ENCODE assay signal across 1 cellular context in the genomic region with DNA sequence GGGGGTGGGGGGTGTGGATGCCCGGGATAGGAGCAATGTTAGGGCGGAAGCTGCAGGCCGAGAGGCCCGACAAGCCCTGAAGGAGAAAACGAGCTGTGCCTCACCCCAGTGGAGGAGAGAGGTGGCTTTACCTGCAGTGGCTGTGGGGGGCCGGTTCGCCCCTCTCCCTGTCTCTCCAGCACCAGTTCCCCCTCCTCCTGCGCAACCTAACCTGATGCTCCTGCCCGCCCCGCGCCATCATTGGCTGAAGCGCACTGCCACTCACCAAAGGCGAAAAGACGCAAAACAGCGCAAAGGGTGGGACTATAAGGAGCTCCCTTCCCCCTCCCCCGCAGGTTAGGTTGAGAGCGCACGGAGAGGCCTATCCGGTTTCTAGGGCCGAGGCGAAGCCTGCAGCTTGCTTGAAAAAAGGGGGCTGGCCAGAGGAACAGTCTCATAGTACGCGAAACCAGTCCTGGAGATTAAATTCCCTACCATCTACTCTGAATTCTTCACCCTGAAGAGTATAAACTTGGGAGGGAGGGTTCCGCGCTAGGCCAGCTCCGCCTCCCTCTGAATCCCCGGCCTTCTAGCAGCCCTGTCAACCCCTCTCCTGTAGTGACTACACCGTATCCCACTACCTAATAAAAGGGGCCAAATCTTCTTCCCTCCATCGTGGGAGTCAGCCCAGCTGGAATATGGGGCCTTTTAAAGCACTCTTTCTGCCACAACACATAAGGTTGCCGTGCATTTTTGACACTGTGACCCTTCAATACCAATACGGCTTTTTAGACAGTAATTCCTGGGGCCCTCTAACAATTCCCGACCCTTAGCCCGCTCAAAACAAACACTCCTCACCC.
A peak's percentile ranks its signal among the peaks of the same experiment; 100 is the strongest.
TF ChIP-seq lines count a peak whose summit lies in the region.

No MANE protein-coding gene starts in this region.

TF ChIP-seq in IMR-90, 13 proteins besides CTCF, POLR2A, EP300 and RAD21:
- TF ChIP-seq RFX5 (IDR thresholded peaks at IDR 0.05; ENCODE audit: low read depth, low read length), result no peak
- no peak for TF ChIP-seq USF2 (IDR thresholded peaks at IDR 0.05; ENCODE audit: low read depth, low read length)
- TF ChIP-seq SMC3 (IDR thresholded peaks at IDR 0.05; ENCODE audit: low read depth, low read length), result no peak
- peak; percentile 38; the same call in 1 of the 2 replicates for TF ChIP-seq FOS (IDR thresholded peaks at IDR 0.05; ENCODE audit: low read depth, low read length)
- TF ChIP-seq NFE2L2 (IDR thresholded peaks at IDR 0.05; ENCODE audit: low read depth, low read length), result no peak
- TF ChIP-seq ELK1 (IDR thresholded peaks at IDR 0.05; ENCODE audit: borderline replicate concordance, low read depth, low read length), result no peak
- TF ChIP-seq MAZ (IDR thresholded peaks at IDR 0.05; ENCODE audit: borderline replicate concordance, low read depth, low read length), result peak; percentile 93
- TF ChIP-seq MXI1 (IDR thresholded peaks at IDR 0.05; ENCODE audit: borderline replicate concordance, low read depth, low read length), result no peak
